In the genomic region with DNA sequence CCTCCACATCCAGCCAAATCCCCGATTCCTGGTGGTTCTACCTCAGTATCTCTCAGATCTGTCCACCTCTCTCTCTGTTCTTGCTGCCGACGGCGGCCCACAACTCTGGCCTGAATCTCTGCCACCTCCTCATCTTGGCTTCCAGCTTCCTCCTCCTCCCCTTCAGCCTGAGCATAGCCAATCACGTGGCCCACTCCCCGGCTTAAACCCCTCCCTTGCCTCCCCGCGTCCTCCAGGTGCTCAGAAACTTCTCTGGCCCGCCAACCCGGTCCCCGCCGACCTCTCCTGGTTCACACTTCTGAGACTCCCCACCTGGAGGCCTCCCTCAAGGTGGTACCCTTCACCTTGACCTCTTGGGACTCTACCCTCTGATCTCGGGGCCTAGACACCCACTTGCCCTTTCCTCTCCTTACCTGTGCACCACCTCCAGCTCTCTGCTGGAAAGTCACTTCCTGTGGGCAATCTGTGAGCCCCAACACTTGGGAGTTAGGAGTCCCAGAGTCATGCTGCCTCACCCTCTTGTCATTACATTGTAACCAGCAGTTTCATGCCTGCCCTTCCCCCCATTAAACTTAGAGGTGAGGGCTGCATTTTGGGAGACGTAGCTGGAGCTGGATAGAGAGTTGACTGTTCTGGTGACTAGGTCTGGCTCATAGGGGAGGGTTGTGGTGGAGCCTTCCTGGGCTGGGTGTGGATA, we compare ENCODE assay signal across 1 cellular context.
TF ChIP-seq lines count a peak whose summit lies in the region.

No MANE protein-coding gene starts in this region.

TF ChIP-seq in HEK293T, 16 proteins besides CTCF, POLR2A, EP300 and RAD21 (continued from another document):
- TF ChIP-seq, protein P1, sequence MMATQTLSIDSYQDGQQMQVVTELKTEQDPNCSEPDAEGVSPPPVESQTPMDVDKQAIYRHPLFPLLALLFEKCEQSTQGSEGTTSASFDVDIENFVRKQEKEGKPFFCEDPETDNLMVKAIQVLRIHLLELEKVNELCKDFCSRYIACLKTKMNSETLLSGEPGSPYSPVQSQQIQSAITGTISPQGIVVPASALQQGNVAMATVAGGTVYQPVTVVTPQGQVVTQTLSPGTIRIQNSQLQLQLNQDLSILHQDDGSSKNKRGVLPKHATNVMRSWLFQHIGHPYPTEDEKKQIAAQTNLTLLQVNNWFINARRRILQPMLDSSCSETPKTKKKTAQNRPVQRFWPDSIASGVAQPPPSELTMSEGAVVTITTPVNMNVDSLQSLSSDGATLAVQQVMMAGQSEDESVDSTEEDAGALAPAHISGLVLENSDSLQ (IDR thresholded peaks at IDR 0.05), result no peak
- no peak for TF ChIP-seq FOXK2 (IDR thresholded peaks at IDR 0.05)
- TF ChIP-seq FOXM1 (IDR thresholded peaks at IDR 0.05; ENCODE audit: borderline replicate concordance), result no peak
- TF ChIP-seq HDGF (IDR thresholded peaks at IDR 0.05; ENCODE audit: borderline replicate concordance), result no peak
- TF ChIP-seq SUZ12 (IDR thresholded peaks at IDR 0.05), result no peak
